ENCODE assay signal across 27 cellular contexts in the genomic region with DNA sequence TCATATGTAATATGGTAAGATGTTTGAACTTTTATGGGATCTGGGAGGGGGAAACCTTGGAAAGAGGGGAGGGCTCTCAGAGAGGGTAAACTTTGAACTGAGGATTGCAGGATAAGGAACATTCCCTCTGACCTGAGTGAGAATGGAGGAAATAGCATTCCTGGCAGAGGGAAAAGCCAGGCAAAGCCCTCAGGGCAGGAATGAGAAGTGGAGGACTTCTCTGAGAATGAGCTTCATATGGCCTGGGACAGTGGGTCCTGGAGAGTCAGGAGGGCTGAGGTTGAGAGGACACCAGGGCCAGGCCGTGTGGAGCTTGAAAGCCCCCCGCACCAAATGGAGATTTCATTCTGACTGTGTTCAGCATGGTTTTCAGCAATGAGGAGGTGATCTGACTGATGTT. TPM values are rescaled to one million over a fixed set of nuclear protein-coding genes. Genes with fewer than 3 reads are reported as not detected.
DNase-seq lines count a peak whose midpoint lies in the region; ATAC-seq and TF ChIP-seq lines count a peak whose summit lies in the region.
"Had no signal": no experiment of that assay in that cellular context is flagged by ENCODE, and none has a peak within 500 bp of the region (broad histone marks: within the 10 kb centered on the region; RNA-seq: fewer than 3 reads in every experiment).

No MANE protein-coding gene starts in this region.

- H3K27ac Mint-ChIP-seq in endothelial cell (ENCODE audit: unreplicated experiment) (no peak overlapping the region), progenitor cell of endocrine pancreas (peak overlapping the region; percentile 45)
- H3K27ac Mint-ChIP-seq: CD14-positive monocyte; CD4-positive, alpha-beta memory T cell; CD4-positive, CD25-positive, alpha-beta regulatory T cell; CD8-positive, alpha-beta memory T cell had no signal

- no peak overlapping the region for H3K23ac ChIP-seq in mesendoderm (ENCODE audit: low read length)

- no CpG with 5 or more reads among the region's 2 CpGs for WGBS in mesendoderm (ENCODE audit: extremely low coverage, insufficient coverage, low lambda C conversion rate)

- H2BK5ac ChIP-seq in mesendoderm (ENCODE audit: low read length): no peak overlapping the region

- no peak overlapping the region for H3K4me2 ChIP-seq in mesendoderm (ENCODE audit: low read length)
- H3K4me2 ChIP-seq: BLaER1 had no signal

- TF ChIP-seq CTCF in endothelial cell (IDR thresholded peaks at IDR 0.05; ENCODE audit: unreplicated experiment): no peak
- TF ChIP-seq CTCF in progenitor cell of endocrine pancreas (IDR thresholded peaks at IDR 0.05; ENCODE audit: unreplicated experiment): no peak
- TF ChIP-seq CTCF in GM13976 (IDR thresholded peaks at IDR 0.05; ENCODE audit: borderline replicate concordance, control extremely low read depth, extremely low read depth, insufficient read depth, missing control alignments): no peak

- H3K4me3 Mint-ChIP-seq in endothelial cell (ENCODE audit: unreplicated experiment) (peak overlapping the region; percentile 23), progenitor cell of endocrine pancreas (ENCODE audit: low read depth) (no peak overlapping the region)
- H3K4me3 Mint-ChIP-seq: CD14-positive monocyte; CD4-positive, alpha-beta memory T cell; CD4-positive, CD25-positive, alpha-beta regulatory T cell; CD8-positive, alpha-beta memory T cell had no signal

- no peak overlapping the region for H3K4me3 ChIP-seq in mesendoderm (ENCODE audit: low read length)
- H3K4me3 ChIP-seq: BLaER1 had no signal

- H3K9me3 Mint-ChIP-seq in endothelial cell (ENCODE audit: unreplicated experiment): peaks cover 4% of the 10 kb centered on the region
- peaks cover 15% of the 10 kb centered on the region for H3K9me3 Mint-ChIP-seq in progenitor cell of endocrine pancreas (ENCODE audit: low read depth)
- H3K9me3 Mint-ChIP-seq: CD4-positive, CD25-positive, alpha-beta regulatory T cell had no signal

- no peak overlapping the region for H3K18ac ChIP-seq in mesendoderm (ENCODE audit: low read length)

- H3K27me3 Mint-ChIP-seq in endothelial cell (ENCODE audit: unreplicated experiment) (peaks cover 6% of the 10 kb centered on the region), progenitor cell of endocrine pancreas (no peaks in the 10 kb centered on the region)

- H3K4me1 ChIP-seq in mesendoderm (ENCODE audit: control insufficient read depth, low read depth, low read length): no peaks in the 10 kb centered on the region
- H3K4me1 ChIP-seq: BE2C, BLaER1 had no signal

- no peak overlapping the region for H3K56ac ChIP-seq in mesendoderm (ENCODE audit: low read length)

- H3K36me3 Mint-ChIP-seq in endothelial cell (ENCODE audit: low read depth, unreplicated experiment) (peaks cover 4% of the 10 kb centered on the region), progenitor cell of endocrine pancreas (ENCODE audit: insufficient read depth) (peaks cover 6% of the 10 kb centered on the region)
- H3K36me3 Mint-ChIP-seq: CD14-positive monocyte; CD4-positive, alpha-beta memory T cell; CD4-positive, CD25-positive, alpha-beta regulatory T cell; CD8-positive, alpha-beta memory T cell had no signal

- no peak overlapping the region for H2BK120ac ChIP-seq in mesendoderm (ENCODE audit: low read depth, low read length)

- H3K79me1 ChIP-seq in mesendoderm (ENCODE audit: low read length): no peaks in the 10 kb centered on the region

- no peak overlapping the region for H2BK15ac ChIP-seq in mesendoderm (replicated peaks; ENCODE audit: low read depth)

- no peak overlapping the region for H3K9ac ChIP-seq in mesendoderm (ENCODE audit: low read length)
- H3K9ac ChIP-seq: BLaER1 had no signal

- no peak overlapping the region for H4K8ac ChIP-seq in mesendoderm (ENCODE audit: low read depth, low read length)

- ATAC-seq in HG02852 (IDR thresholded peaks at IDR 0.05; ENCODE audit: unreplicated experiment): no peak

- no peaks in the 10 kb centered on the region for H3K27me3 ChIP-seq in mesendoderm (ENCODE audit: insufficient read depth, low read length, poor library complexity)
- H3K27me3 ChIP-seq: BLaER1 had no signal

- no peaks in the 10 kb centered on the region for H3K4me1 Mint-ChIP-seq in endothelial cell (ENCODE audit: unreplicated experiment)
- H3K4me1 Mint-ChIP-seq in progenitor cell of endocrine pancreas (ENCODE audit: low read depth): peaks cover 9% of the 10 kb centered on the region
- H3K4me1 Mint-ChIP-seq: CD14-positive monocyte; CD4-positive, alpha-beta memory T cell; CD4-positive, CD25-positive, alpha-beta regulatory T cell; CD8-positive, alpha-beta memory T cell had no signal

- H3K36me3 ChIP-seq in mesendoderm (ENCODE audit: control insufficient read depth, insufficient read depth, low read length): no peaks in the 10 kb centered on the region
- H3K36me3 ChIP-seq: BE2C, BLaER1 had no signal

- no peak overlapping the region for H2AK5ac ChIP-seq in mesendoderm (ENCODE audit: low read length)

- no peaks in the 10 kb centered on the region for H3K79me2 ChIP-seq in mesendoderm (ENCODE audit: control insufficient read depth, insufficient read depth, low read length)

- in situ Hi-C loops in GM13976 (cut with MboI; ENCODE audit: low sequenced_read_pairs, unreplicated experiment): no loop called here

- no peak overlapping the region for H4K5ac ChIP-seq in mesendoderm (ENCODE audit: low read length)

- no peak overlapping the region for H3K4ac ChIP-seq in mesendoderm (ENCODE audit: low read depth, low read length)

- DNase-seq in ELF-1 (ENCODE audit: low read depth, low spot score) (peak; percentile 52), endothelial cell (ENCODE audit: low spot score) (no peak), mesendoderm (peak; percentile 2), progenitor cell of endocrine pancreas (ENCODE audit: low spot score, unreplicated experiment) (no peak), GM13976 (ENCODE audit: low spot score) (no peak)
- no peak for DNase-seq in activated CD4-positive, alpha-beta T cell treated with anti-CD3 and anti-CD28 coated beads, Interleukin-2, amount 50 U/mL, for 1 hour
- DNase-seq: 8988T; ACHN; BE2C; C1 segment of cervical spinal cord; CD4-positive, alpha-beta memory T cell; CD4-positive, CD25-positive, alpha-beta regulatory T cell; CD8-positive, alpha-beta memory T cell; COR-L47; DMS 273 treated with DMSO at 0.1 percent for 48 hours; DMS153; DMS53; DMS79; DND-41; EL; GF-D8 had no signal

- H3K27ac ChIP-seq in mesendoderm (ENCODE audit: low read depth, low read length): no peak overlapping the region
- H3K27ac ChIP-seq: BLaER1 had no signal

RNA-seq across cellular contexts. Expression of a gene that starts 34.2 kb away (rescaled TPM):
- total RNA-seq in endothelial cell (ENCODE audit: unreplicated experiment): not detected
- not detected for polyA plus RNA-seq in mesendoderm (2013, experiment 1 of 2)
- not detected for polyA plus RNA-seq in mesendoderm (2013, experiment 2 of 2)
- total RNA-seq in progenitor cell of endocrine pancreas: not detected in 2 replicates
- total RNA-seq: A673; CD4-positive, alpha-beta memory T cell; CD4-positive, CD25-positive, alpha-beta regulatory T cell; CD8-positive, alpha-beta memory T cell; Daoy had no signal
- polyA plus RNA-seq: AG04450; CD14-positive monocyte; CD4-positive, alpha-beta memory T cell; CD4-positive, CD25-positive, alpha-beta regulatory T cell; CD8-positive, alpha-beta memory T cell had no signal

Comparison
In these comparisons a context has a peak if more than half of its experiments do, and no peak if none do; other contexts are left out.
1. DNase-seq: peak in ELF-1 (single experiment) and mesendoderm (single experiment); none in endothelial cell (single experiment), progenitor cell of endocrine pancreas (single experiment), GM13976 (single experiment) and activated CD4-positive, alpha-beta T cell treated with anti-CD3 and anti-CD28 coated beads, Interleukin-2, amount 50 U/mL, for 1 hour (single experiment).